8 cellular contexts compared by ENCODE assay signal in the genomic region with DNA sequence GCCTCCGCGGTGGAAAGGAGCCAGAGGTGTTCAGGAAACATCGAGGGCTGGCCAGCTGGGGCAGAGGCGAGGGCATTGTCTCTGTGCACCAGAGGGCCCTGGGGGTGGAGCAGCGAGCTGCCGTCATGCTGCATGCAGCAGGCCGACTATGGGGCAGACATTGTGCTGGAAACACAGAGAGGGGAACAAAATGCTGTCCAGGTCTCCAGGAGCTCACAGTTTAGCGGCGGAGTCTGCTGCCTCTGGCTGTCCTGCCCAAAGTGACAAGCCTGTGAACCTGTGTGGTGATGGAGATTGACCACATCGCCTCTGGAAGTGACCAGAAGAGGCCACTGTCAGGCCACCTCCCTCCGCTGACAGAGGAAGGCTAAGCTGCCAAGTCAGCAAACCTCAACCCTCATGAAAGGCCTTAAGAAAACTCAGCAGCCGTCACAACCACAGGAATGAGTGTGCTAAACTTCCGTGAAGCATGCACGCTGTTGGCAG. TPM values are rescaled to one million over a fixed set of nuclear protein-coding genes. Genes with fewer than 3 reads are reported as not detected.
DNase-seq lines count a peak whose midpoint lies in the region; ATAC-seq, FAIRE-seq and TF ChIP-seq lines count a peak whose summit lies in the region.

No MANE protein-coding gene starts in this region.

- CTCF ChIA-PET in activated B cell treated with CpG ODN at 0.5 μM for 24 hours (lab: Charles Lee): interaction anchor here (0.7 to 2.2 kb wide), 4 partner anchors 9 to 64 kb away, joined by 3 to 10 read pairs (median 8); a partner anchor contains a TSS

- H3K36me3 Mint-ChIP-seq in activated B cell treated with CpG ODN at 0.5 μM for 24 hours (ENCODE audit: low read depth) (no peaks in the 10 kb centered on the region), nephron (ENCODE audit: low read depth) (no peaks in the 10 kb centered on the region)

- no peak for FAIRE-seq in HTR-8/SVneo (lab: Jason Lieb, UNC)

- H3K27me3 Mint-ChIP-seq in activated B cell treated with CpG ODN at 0.5 μM for 24 hours (no peaks in the 10 kb centered on the region), nephron (ENCODE audit: low read depth) (no peaks in the 10 kb centered on the region)

- POLR2A ChIA-PET in activated B cell treated with CpG ODN at 0.5 μM for 24 hours (lab: Charles Lee): interaction anchor here (1.2 to 11.1 kb wide), 2 partner anchors 15 to 23 kb away, joined by 3 to 261 read pairs; a partner anchor contains a TSS

- intact Hi-C loops in activated B cell treated with CpG ODN at 0.5 μM for 24 hours (cut with micrococcal nuclease): no loop called here

- TF ChIP-seq CTCF in AG09319 (IDR thresholded peaks at IDR 0.05; ENCODE audit: low read depth, low read length): no peak
- no peak for TF ChIP-seq CTCF in activated B cell treated with CpG ODN at 0.5 μM for 24 hours (IDR thresholded peaks at IDR 0.05)
- TF ChIP-seq CTCF in nephron (IDR thresholded peaks at IDR 0.05; ENCODE audit: unreplicated experiment in 3 of 3): no peak

- H3K4me1 Mint-ChIP-seq in activated B cell treated with CpG ODN at 0.5 μM for 24 hours (peaks cover 58% of the 10 kb centered on the region), nephron (no peaks in the 10 kb centered on the region)

- H3K9me3 Mint-ChIP-seq in activated B cell treated with CpG ODN at 0.5 μM for 24 hours: no peaks in the 10 kb centered on the region
- H3K9me3 Mint-ChIP-seq in nephron: no peaks in the 10 kb centered on the region

- ATAC-seq in HG02610 (IDR thresholded peaks at IDR 0.05; ENCODE audit: unreplicated experiment): peak; percentile 57
- peak; percentile 28 for ATAC-seq in activated B cell treated with CpG ODN at 0.5 μM for 24 hours (ENCODE audit: low read depth)
- no peak for ATAC-seq in HG03039 (IDR thresholded peaks at IDR 0.05; ENCODE audit: unreplicated experiment)

- H3K27ac Mint-ChIP-seq in activated B cell treated with CpG ODN at 0.5 μM for 24 hours (peak overlapping the region; percentile 85), nephron (peak overlapping the region in 2 of 3 experiments; percentile 25 to 31)

- DNase-seq in AG09319 (ENCODE audit: extremely low read depth, low read depth) (peak; percentile 28), activated B cell treated with CpG ODN at 0.5 μM for 24 hours (no peak), dermis blood vessel endothelial cell (peak; percentile 57), HTR-8/SVneo (ENCODE audit: insufficient read length, low spot score) (no peak), NOMO-1 treated with DMSO at 0.1 percent for 48 hours (lab: John Stamatoyannopoulos, UW; ENCODE audit: unreplicated experiment) (no peak)

- H3K4me3 Mint-ChIP-seq in activated B cell treated with CpG ODN at 0.5 μM for 24 hours (no peak overlapping the region), nephron (no peak overlapping the region)

RNA-seq across cellular contexts. Expression of a gene that starts 20.1 kb away (rescaled TPM):
- 209 TPM in 2 replicates for total RNA-seq in activated B cell treated with CpG ODN at 0.5 μM for 24 hours
- total RNA-seq in dermis blood vessel endothelial cell: not detected in 2 replicates

RNA-seq across cellular contexts. Expression of a gene that starts 20.8 kb away (rescaled TPM):
- total RNA-seq in activated B cell treated with CpG ODN at 0.5 μM for 24 hours (0.07 TPM in 2 replicates), dermis blood vessel endothelial cell (not detected in 2 replicates)

Comparison
In these comparisons a context has a peak if more than half of its experiments do, and no peak if none do; other contexts are left out.
1. DNase-seq: peak in AG09319 (single experiment) and dermis blood vessel endothelial cell (single experiment); none in activated B cell treated with CpG ODN at 0.5 μM for 24 hours (single experiment), HTR-8/SVneo (single experiment) and NOMO-1 treated with DMSO at 0.1 percent for 48 hours (single experiment).
2. RNA of a gene that starts 20.1 kb away (total RNA-seq): 209 TPM in activated B cell treated with CpG ODN at 0.5 μM for 24 hours; not detected in dermis blood vessel endothelial cell; every median in the first group is over 100 times any median in the second.